In genomic region chr11:131880279-131880678, GRCh38 we compare ENCODE assay signal across 19 cellular contexts.
DNase-seq lines count a peak whose midpoint lies in the region; FAIRE-seq and TF ChIP-seq lines count a peak whose summit lies in the region.
"Had no signal": no experiment of that assay in that cellular context is flagged by ENCODE, and none has a peak within 500 bp of the region (broad histone marks: within the 10 kb centered on the region; RNA-seq: fewer than 3 reads in every experiment).

No MANE protein-coding gene starts in this region.

- no peak overlapping the region for H2AK5ac ChIP-seq in H1 (ENCODE audit: low read depth, low read length)

- no peak overlapping the region for H3K23ac ChIP-seq in H1 (ENCODE audit: insufficient read length)

- H4K20me1 ChIP-seq in H1 (replicated peaks in 1 of 2; ENCODE audit: control insufficient read depth in 1 of 2, insufficient read depth in 2 of 2, low read length in 2 of 2) = no peaks in the 10 kb centered on the region

- no peak overlapping the region for H3K18ac ChIP-seq in H1 (ENCODE audit: extremely low read depth, low read length)

- H3K79me1 ChIP-seq in H1 (ENCODE audit: low read depth, low read length) = no peaks in the 10 kb centered on the region

- no peak for TF ChIP-seq EP300 in H1 (IDR thresholded peaks at IDR 0.05; ENCODE audit: borderline replicate concordance in 1 of 2, low read depth in 2 of 2, low read length in 2 of 2)
- TF ChIP-seq EP300 in sigmoid colon (IDR thresholded peaks at IDR 0.05) = no peak

- no peak overlapping the region for H4K91ac ChIP-seq in H1 (replicated peaks; ENCODE audit: insufficient read length, low read length)

- H3K9ac ChIP-seq in H1 (replicated peaks in 1 of 4; ENCODE audit: extremely low read depth in 1 of 4, low read depth in 3 of 4, low read length in 3 of 4) = no peak overlapping the region
- H3K9ac ChIP-seq: KMS-11, SK-N-SH had no signal

- H2BK5ac ChIP-seq in H1 (ENCODE audit: low read depth, low read length) = no peak overlapping the region

- H2BK15ac ChIP-seq in H1 (ENCODE audit: low read length) = 0 out of 2 replicates have a peak overlapping the region, but pooled peaks have one; percentile 9

- no peak overlapping the region for H2BK120ac ChIP-seq in H1 (replicated peaks; ENCODE audit: low read depth, low read length)

- no peaks in the 10 kb centered on the region for H3K79me2 ChIP-seq in H1 (ENCODE audit: control insufficient read depth in 1 of 2, insufficient read depth in 2 of 2, low read length in 2 of 2)

- H3K9me3 ChIP-seq in H1 (ENCODE audit: insufficient read depth in 2 of 2, low read depth in 1 of 2, low read length in 1 of 2) = no peaks in the 10 kb centered on the region
- no peaks in the 10 kb centered on the region for H3K9me3 ChIP-seq in small intestine (ENCODE audit: control insufficient read depth, low read depth)
- H3K9me3 ChIP-seq in sigmoid colon = no peaks in the 10 kb centered on the region
- H3K9me3 ChIP-seq in thyroid gland = no peaks in the 10 kb centered on the region
- H3K9me3 ChIP-seq: SK-N-SH had no signal

- H2AFZ ChIP-seq in H1 (ENCODE audit: low read length) = no peak overlapping the region

- H3K36me3 ChIP-seq in H1 (ENCODE audit: control insufficient read depth in 2 of 4, insufficient read depth in 4 of 4, low read length in 3 of 4) (no peaks in the 10 kb centered on the region), small intestine (ENCODE audit: control insufficient read depth in 2 of 2, insufficient read depth in 2 of 2, low read length in 2 of 2) (no peaks in the 10 kb centered on the region), sigmoid colon (no peaks in the 10 kb centered on the region), thyroid gland (no peaks in the 10 kb centered on the region)

- H4K8ac ChIP-seq in H1 (ENCODE audit: extremely low read depth, insufficient read depth, low read length) = no peak overlapping the region

- H3K4me1 ChIP-seq in H1 (replicated peaks in 1 of 4; ENCODE audit: control insufficient read depth in 3 of 4, insufficient read depth in 4 of 4, low read length in 3 of 4) (peaks cover 0 to 8% (median 4%) of the 10 kb centered on the region in 4 experiments; a peak in 3 of 7 replicates), small intestine (ENCODE audit: control insufficient read depth in 2 of 2, insufficient read depth in 1 of 2, low read depth in 1 of 2, low read length in 1 of 2) (no peaks in the 10 kb centered on the region), sigmoid colon (peaks cover 0 to 20% (median 5%) of the 10 kb centered on the region in 4 donors), thyroid gland (no peaks in the 10 kb centered on the region)

- H3K4ac ChIP-seq in H1 (replicated peaks; ENCODE audit: insufficient read length, low read depth, low read length) = no peak overlapping the region

- H4K5ac ChIP-seq in H1 (ENCODE audit: insufficient read length, low read depth, low read length) = no peak overlapping the region

- no peak overlapping the region for H2BK20ac ChIP-seq in H1 (ENCODE audit: low read length)

- H3K14ac ChIP-seq in H1 (ENCODE audit: insufficient read length) = no peak overlapping the region

- no peak overlapping the region for H3K4me2 ChIP-seq in H1 (ENCODE audit: insufficient read depth in 1 of 2, low read depth in 2 of 2, low read length in 2 of 2)
- H3K4me2 ChIP-seq: KMS-11, SK-N-SH had no signal

- WGBS in H1 (ENCODE audit: extremely low coverage in 1 of 2, insufficient coverage in 1 of 2, insufficient read length in 1 of 2, insufficient replicate concordance in 2 of 2, low coverage in 1 of 2, low lambda C conversion rate in 2 of 2, missing lambda C conversion rate in 1 of 2), 2 experiments = 79% methylated on average over 1 of the region's 1 CpG; no CpG with 5 or more reads in 1 of the 2 experiments
- WGBS in small intestine, 3 donors = 0 to 28% (median 0%) methylated on average over 1 of the region's 1 CpG
- WGBS in sigmoid colon, 2 donors = 3 to 29% methylated on average over 1 of the region's 1 CpG
- WGBS in thyroid gland, 2 donors = 58 to 68% methylated on average over 1 of the region's 1 CpG

- DNase-seq in NCI-H1105 treated with DMSO at 0.1 percent for 48 hours (lab: John Stamatoyannopoulos, UW) = peak; percentile 86
- peak; percentile 28 for DNase-seq in NCI-H345 (lab: John Stamatoyannopoulos, UW)
- no peak for DNase-seq in H1 (ENCODE audit: low read depth in 1 of 2, low spot score in 2 of 2)
- DNase-seq in small intestine = peak; percentile 9
- DNase-seq in sigmoid colon = no peak
- no peak for DNase-seq in NCI-H2171 treated with DMSO at 0.1 percent for 48 hours (lab: John Stamatoyannopoulos, UW)
- DNase-seq in thyroid gland = no peak
- DNase-seq: AML-193, DMS79, H9, NCI-H146, NCI-H2029 treated with DMSO at 0.1 percent for 48 hours, NCI-H226, SHP77 treated with DMSO at 0.1 percent for 48 hours, SK-N-SH had no signal

- no peak overlapping the region for H3K27ac ChIP-seq in H1 (ENCODE audit: low read depth, low read length)
- H3K27ac ChIP-seq in small intestine (ENCODE audit: low read depth in 1 of 2, low read length in 1 of 2) = no peak overlapping the region
- no peak overlapping the region for H3K27ac ChIP-seq in sigmoid colon
- H3K27ac ChIP-seq in thyroid gland = no peak overlapping the region
- H3K27ac ChIP-seq: C4-2B, HL-60, KMS-11 had no signal

- no peak for TF ChIP-seq RAD21 in H1 (IDR thresholded peaks at IDR 0.05 in 1 of 2, conservative IDR thresholded peaks at IDR 0.05 in 1 of 2; ENCODE audit: low read depth in 2 of 2, low read length in 2 of 2)

- TF ChIP-seq POLR2A in H1 (IDR thresholded peaks at IDR 0.05; ENCODE audit: control extremely low read depth in 1 of 2, low read depth in 2 of 2, low read length in 2 of 2) (no peak), sigmoid colon (IDR thresholded peaks at IDR 0.05) (no peak), thyroid gland (IDR thresholded peaks at IDR 0.05) (no peak)

- H3K56ac ChIP-seq in H1 (replicated peaks; ENCODE audit: insufficient read length, low read depth, low read length) = no peak overlapping the region

- no peak for TF ChIP-seq CTCF in H1 (IDR thresholded peaks at IDR 0.05; ENCODE audit: control extremely low read depth in 1 of 3, insufficient read depth in 1 of 3, low read depth in 1 of 3, low read length in 3 of 3)
- TF ChIP-seq CTCF in sigmoid colon (IDR thresholded peaks at IDR 0.05) = no peak
- no peak for TF ChIP-seq CTCF in thyroid gland (IDR thresholded peaks at IDR 0.05)

- POLR2A ChIA-PET in H1 (lab: Charles Lee; ENCODE audit: partially characterized antibody) = interaction anchor here (0.6 kb wide), 1 partner anchor 295 kb away, joined by 3 read pairs; no protein-coding TSS in a partner anchor

- H3K27me3 ChIP-seq in H1 (replicated peaks in 1 of 4; ENCODE audit: control insufficient read depth in 3 of 4, extremely low read depth in 1 of 4, insufficient read depth in 3 of 4, low read length in 3 of 4) (no peaks in the 10 kb centered on the region), small intestine (ENCODE audit: control insufficient read depth in 2 of 2, insufficient read depth in 2 of 2, low read length in 2 of 2) (no peaks in the 10 kb centered on the region), sigmoid colon (no peaks in the 10 kb centered on the region), thyroid gland (no peaks in the 10 kb centered on the region)

- FAIRE-seq in H1 (lab: Jason Lieb, UNC) (peak; percentile 76), small intestine (lab: Jason Lieb, UNC) (no peak)
- FAIRE-seq: D721Med had no signal

- intact Hi-C loops in sigmoid colon (cut with DNase I) (no loop called here), thyroid gland (cut with DNase I) (no loop called here)

- CTCF ChIA-PET in H1 (lab: Charles Lee; ENCODE audit: partially characterized antibody) = interaction anchor here (0.6 to 22.7 kb wide), 6 partner anchors 8 to 410 kb away, joined by 3 to 310 read pairs (median 4); no protein-coding TSS in a partner anchor

- H2BK12ac ChIP-seq in H1 (ENCODE audit: low read depth, low read length) = no peak overlapping the region

- H3K4me3 ChIP-seq in H1 (ENCODE audit: extremely low read depth in 1 of 4, insufficient read depth in 2 of 4, low read depth in 3 of 4, low read length in 4 of 4) = no peak overlapping the region
- no peak overlapping the region for H3K4me3 ChIP-seq in small intestine (ENCODE audit: low read depth in 1 of 2, low read length in 2 of 2)
- H3K4me3 ChIP-seq in sigmoid colon = no peak overlapping the region
- H3K4me3 ChIP-seq in thyroid gland (replicated peaks in 1 of 3) = no peak overlapping the region

- no peaks in the 10 kb centered on the region for H3K23me2 ChIP-seq in H1 (ENCODE audit: low read depth, low read length)

TF ChIP-seq in H1, 55 proteins besides CTCF, POLR2A, EP300 and RAD21:
- no peak for TF ChIP-seq CEBPB (IDR thresholded peaks at IDR 0.05; ENCODE audit: low read depth, low read length)
- no peak for TF ChIP-seq SP1 (IDR thresholded peaks at IDR 0.05; ENCODE audit: low read depth, low read length)
- TF ChIP-seq CHD1 (IDR thresholded peaks at IDR 0.05; ENCODE audit: low read depth, low read length) = no peak
- TF ChIP-seq RFX5 (IDR thresholded peaks at IDR 0.05; ENCODE audit: borderline replicate concordance, low read depth, low read length) = no peak
- TF ChIP-seq CHD2 (IDR thresholded peaks at IDR 0.05; ENCODE audit: low read length) = no peak
- no peak for TF ChIP-seq ASH2L (IDR thresholded peaks at IDR 0.05; ENCODE audit: low read length)
- TF ChIP-seq USF2 (IDR thresholded peaks at IDR 0.05; ENCODE audit: low read length) = no peak
- no peak for TF ChIP-seq TEAD4 (IDR thresholded peaks at IDR 0.05; ENCODE audit: low read depth, low read length)
- TF ChIP-seq JUN (IDR thresholded peaks at IDR 0.05; ENCODE audit: low read depth, low read length) = no peak
- TF ChIP-seq SUZ12 (IDR thresholded peaks at IDR 0.05; ENCODE audit: low read length) = no peak

Comparison
In these comparisons a context has a peak if more than half of its experiments do, and no peak if none do; other contexts are left out.
1. DNase-seq: peak in NCI-H1105 treated with DMSO at 0.1 percent for 48 hours (single experiment), NCI-H345 (single experiment) and small intestine (single experiment); none in H1 (0 of 2), sigmoid colon (single experiment), NCI-H2171 treated with DMSO at 0.1 percent for 48 hours (single experiment) and thyroid gland (0 of 2).